ENCODE assay signal across 20 cellular contexts in the genomic region with DNA sequence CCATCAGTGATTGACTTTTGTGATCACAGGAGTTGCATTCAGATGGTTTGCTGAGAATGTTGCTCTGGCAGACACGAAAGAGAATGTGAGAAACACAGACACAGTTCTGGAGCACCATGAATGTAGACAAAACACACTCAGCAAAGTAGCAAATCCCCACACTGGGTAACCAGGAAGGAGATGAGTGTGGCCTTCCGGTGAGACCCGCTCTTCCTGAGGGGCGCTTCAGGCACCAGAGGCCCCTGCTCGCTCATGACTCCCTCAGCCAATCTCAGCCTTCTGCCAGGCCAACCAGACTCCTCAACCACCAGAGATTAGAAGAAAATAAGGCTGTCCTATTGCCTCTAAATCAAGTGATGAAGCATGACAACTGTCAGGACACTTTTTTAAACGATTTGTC.
"Had no signal": no experiment of that assay in that cellular context is flagged by ENCODE, and none has a peak within 500 bp of the region (broad histone marks: within the 10 kb centered on the region; RNA-seq: fewer than 3 reads in every experiment).

No MANE protein-coding gene starts in this region.

- H3K27ac ChIP-seq: esophagus muscularis mucosa, hepatocyte, left lung, pancreas, sigmoid colon, tibial nerve had no signal

- H3K27ac Mint-ChIP-seq: activated CD4-positive, alpha-beta memory T cell treated with anti-CD3 and anti-CD28 coated beads, Interleukin-2, amount 10 ng/mL, durations not matched to agents 7 days and 5 days; activated naive CD8-positive, alpha-beta T cell; activated T-cell treated with anti-CD3 and anti-CD28 coated beads, Interleukin-2, amount 50 U/mL, for 72 hours; T-helper 17 cell had no signal

- H3K9me3 Mint-ChIP-seq: activated CD4-positive, alpha-beta memory T cell treated with anti-CD3 and anti-CD28 coated beads, Interleukin-2, amount 10 ng/mL, durations not matched to agents 7 days and 5 days; activated T-cell treated with anti-CD3 and anti-CD28 coated beads, Interleukin-2, amount 50 U/mL, for 72 hours; central memory CD8-positive, alpha-beta T cell had no signal

- H3K4me1 ChIP-seq: esophagus muscularis mucosa, left lung, pancreas, sigmoid colon had no signal

- H3K27me3 Mint-ChIP-seq: activated CD4-positive, alpha-beta memory T cell treated with anti-CD3 and anti-CD28 coated beads, Interleukin-2, amount 10 ng/mL, durations not matched to agents 7 days and 5 days; brain had no signal

- H3K36me3 Mint-ChIP-seq: activated naive CD8-positive, alpha-beta T cell; brain had no signal

- H3K36me3 ChIP-seq: esophagus muscularis mucosa, left lung, pancreas, sigmoid colon, tibial nerve had no signal

- H3K9me3 ChIP-seq: esophagus muscularis mucosa, left lung, pancreas, sigmoid colon, tibial nerve had no signal

- ATAC-seq: activated T-cell treated with anti-CD3 and anti-CD28 coated beads, Interleukin-2, amount 50 U/mL, for 72 hours; left lung; pancreas; T-helper 17 cell had no signal

- H3K4me3 Mint-ChIP-seq: activated CD4-positive, alpha-beta memory T cell treated with anti-CD3 and anti-CD28 coated beads, Interleukin-2, amount 10 ng/mL, durations not matched to agents 7 days and 5 days; activated naive CD8-positive, alpha-beta T cell; activated T-cell treated with anti-CD3 and anti-CD28 coated beads, Interleukin-2, amount 50 U/mL, for 72 hours; brain; central memory CD8-positive, alpha-beta T cell; T-helper 17 cell had no signal

- H3K4me3 ChIP-seq: esophagus muscularis mucosa, hepatocyte, left lung, pancreas, sigmoid colon, tibial nerve had no signal

- H3K27me3 ChIP-seq: esophagus muscularis mucosa, hepatocyte, left lung, pancreas, sigmoid colon, tibial nerve had no signal

- H2AFZ ChIP-seq: hepatocyte had no signal

- H3K4me1 Mint-ChIP-seq: activated CD4-positive, alpha-beta memory T cell treated with anti-CD3 and anti-CD28 coated beads, Interleukin-2, amount 10 ng/mL, durations not matched to agents 7 days and 5 days; central memory CD8-positive, alpha-beta T cell; T-helper 17 cell had no signal

- DNase-seq: activated CD4-positive, alpha-beta memory T cell treated with anti-CD3 and anti-CD28 coated beads, Interleukin-2, amount 10 ng/mL, durations not matched to agents 7 days and 5 days; activated CD4-positive, alpha-beta T cell treated with anti-CD3 and anti-CD28 coated beads for 4 hours; activated CD8-positive, alpha-beta memory T cell treated with anti-CD3 and anti-CD28 coated beads, Interleukin-2, amount 50 U/mL, for 48 hours; activated gamma-delta T cell; activated T-cell treated with anti-CD3 and anti-CD28 coated beads, Interleukin-2, amount 50 U/mL, for 72 hours; cortex of kidney; effector CD4-positive, alpha-beta T cell; kidney; left lung; mesendoderm; pancreas; sigmoid colon; stimulated activated CD4-positive, alpha-beta T cell treated with anti-CD3 and anti-CD28 coated beads, Interleukin-1b, Interleukin-23, amount 100 ng/mL, for 48 hours; T-helper 17 cell had no signal

- H3K4me2 ChIP-seq: hepatocyte had no signal
